8 cellular contexts compared by ENCODE assay signal in the genomic region with DNA sequence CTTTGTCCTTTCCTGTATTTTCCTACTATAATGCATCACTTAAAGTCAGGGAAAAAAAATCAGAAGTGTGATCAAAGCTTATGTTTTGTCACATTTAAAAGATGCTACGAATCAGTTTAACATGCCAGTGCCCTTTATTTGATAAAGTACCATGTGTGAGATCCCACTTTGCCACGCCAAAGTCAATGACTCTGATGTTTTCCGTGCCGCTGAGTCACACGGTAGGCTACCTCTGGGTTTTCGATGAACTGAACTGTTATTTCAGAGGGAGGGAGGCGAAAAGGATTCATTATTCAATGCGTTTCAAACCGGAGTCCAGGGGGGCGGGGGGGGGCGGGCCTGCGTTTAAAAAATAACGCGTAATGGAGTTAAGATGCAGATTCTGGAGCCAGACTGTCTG.
DNase-seq lines count a peak whose midpoint lies in the region; ATAC-seq, FAIRE-seq and TF ChIP-seq lines count a peak whose summit lies in the region.

No MANE protein-coding gene starts in this region.

- peak overlapping the region; percentile 79 for H3K4me2 ChIP-seq in keratinocyte (ENCODE audit: control insufficient read depth, extremely low read depth, insufficient read depth, low read depth, low read length)

- H3K4me1 Mint-ChIP-seq in activated T-helper 17 cell treated with anti-CD3 and anti-CD28 coated beads, Interleukin-2, amount 50 U/mL, for 72 hours = no peaks in the 10 kb centered on the region

- TF ChIP-seq CTCF in keratinocyte (optimal IDR thresholded peaks at IDR 0.05 in 1 of 3, IDR thresholded peaks at IDR 0.05 in 1 of 3, conservative IDR thresholded peaks at IDR 0.05 in 1 of 3; ENCODE audit: extremely low read depth in 1 of 3, insufficient read depth in 2 of 3, low read length in 3 of 3) (no peak), thoracic aorta (IDR thresholded peaks at IDR 0.05) (no peak), uterus (IDR thresholded peaks at IDR 0.05) (no peak)

- DNase-seq in activated T-cell treated with anti-CD3 and anti-CD28 coated beads for 24 hours (ENCODE audit: low read depth) (peak; percentile 3), keratinocyte (ENCODE audit: low read depth, low spot score) (no peak), thoracic aorta (ENCODE audit: low spot score) (no peak), uterus (no peak), DMS79 (lab: John Stamatoyannopoulos, UW) (no peak), NOMO-1 treated with dmso at 0.1 percent for 144 hours (lab: John Stamatoyannopoulos, UW; ENCODE audit: unreplicated experiment) (no peak)
- DNase-seq in activated T-cell treated with anti-CD3 and anti-CD28 coated beads, Interleukin-2, amount 50 U/mL, for 1 hour = no peak

- intact Hi-C loops in uterus (cut with DNase I; ENCODE audit: low total_unique reads) = no loop called here

- no peaks in the 10 kb centered on the region for H3K9me1 ChIP-seq in keratinocyte (ENCODE audit: control insufficient read depth, extremely low read depth, insufficient read depth, low read length)

- peak; percentile 56 for ATAC-seq in activated T-helper 17 cell treated with anti-CD3 and anti-CD28 coated beads, Interleukin-2, amount 50 U/mL, for 72 hours (replicated peaks)
- peak; percentile 17 for ATAC-seq in thoracic aorta (ENCODE audit: insufficient number of reproducible peaks, low FRiP score, low read depth)

- no peaks in the 10 kb centered on the region for H3K27me3 ChIP-seq in keratinocyte (ENCODE audit: control insufficient read depth, extremely low read depth, insufficient read depth, low read length)
- H3K27me3 ChIP-seq in thoracic aorta (replicated peaks; ENCODE audit: insufficient read depth) = no peaks in the 10 kb centered on the region
- no peaks in the 10 kb centered on the region for H3K27me3 ChIP-seq in uterus

- no peaks in the 10 kb centered on the region for H4K20me1 ChIP-seq in keratinocyte (ENCODE audit: control insufficient read depth, extremely low read depth, insufficient read depth, low read length)

- no peaks in the 10 kb centered on the region for H3K79me2 ChIP-seq in keratinocyte (ENCODE audit: control insufficient read depth, insufficient read depth, low read length)

- H3K4me1 ChIP-seq in keratinocyte (ENCODE audit: control insufficient read depth, extremely low read depth, insufficient read depth, low read length) (peaks cover 12% of the 10 kb centered on the region), thoracic aorta (ENCODE audit: control insufficient read depth in 1 of 2, low read depth in 2 of 2) (peaks cover 2 to 28% of the 10 kb centered on the region in 2 donors), uterus (no peaks in the 10 kb centered on the region)

- H3K9me3 ChIP-seq in keratinocyte (ENCODE audit: control insufficient read depth, low read depth, low read length) (no peaks in the 10 kb centered on the region), thoracic aorta (no peaks in the 10 kb centered on the region), uterus (no peaks in the 10 kb centered on the region)

- no peak for TF ChIP-seq POLR2A in uterus (IDR thresholded peaks at IDR 0.05)

- H3K36me3 Mint-ChIP-seq in activated T-helper 17 cell treated with anti-CD3 and anti-CD28 coated beads, Interleukin-2, amount 50 U/mL, for 72 hours (ENCODE audit: low read depth) = no peaks in the 10 kb centered on the region

- peak overlapping the region; percentile 48 for H3K9ac ChIP-seq in keratinocyte (ENCODE audit: control insufficient read depth, extremely low read depth, insufficient read depth, low read length)

- no peaks in the 10 kb centered on the region for H3K36me3 ChIP-seq in keratinocyte (ENCODE audit: control insufficient read depth in 2 of 2, extremely low read depth in 1 of 2, insufficient read depth in 2 of 2, low read length in 2 of 2)
- H3K36me3 ChIP-seq in thoracic aorta = no peaks in the 10 kb centered on the region
- H3K36me3 ChIP-seq in uterus = no peaks in the 10 kb centered on the region

- peak overlapping the region; percentile 72 for H3K4me3 Mint-ChIP-seq in activated T-helper 17 cell treated with anti-CD3 and anti-CD28 coated beads, Interleukin-2, amount 50 U/mL, for 72 hours

- H3K4me3 ChIP-seq in keratinocyte (ENCODE audit: control insufficient read depth in 2 of 3, extremely low read depth in 1 of 3, insufficient read depth in 2 of 3, low read depth in 1 of 3, low read length in 3 of 3) (peak overlapping the region; percentile 46 to 71 (median 46)), thoracic aorta (peak overlapping the region; percentile 77), uterus (peak overlapping the region in 1 of 2 donors; percentile 35)

- peaks cover 51% of the 10 kb centered on the region for H3K27me3 Mint-ChIP-seq in activated T-helper 17 cell treated with anti-CD3 and anti-CD28 coated beads, Interleukin-2, amount 50 U/mL, for 72 hours

- no peak overlapping the region for H3K27ac ChIP-seq in keratinocyte (ENCODE audit: control insufficient read depth, insufficient read depth, low read length)
- H3K27ac ChIP-seq in thoracic aorta = peak overlapping the region; percentile 53 to 70
- H3K27ac ChIP-seq in uterus = no peak overlapping the region

- dilution Hi-C loops in keratinocyte (cut with MboI; ENCODE audit: extremely low pct_ligation_motif_present, low sequenced_read_pairs) = no loop called here

- H3K27ac Mint-ChIP-seq in activated T-helper 17 cell treated with anti-CD3 and anti-CD28 coated beads, Interleukin-2, amount 50 U/mL, for 72 hours = no peak overlapping the region

- peak; percentile 51 for FAIRE-seq in keratinocyte (lab: Jason Lieb, UNC)

- H3K9me3 Mint-ChIP-seq in activated T-helper 17 cell treated with anti-CD3 and anti-CD28 coated beads, Interleukin-2, amount 50 U/mL, for 72 hours = no peaks in the 10 kb centered on the region

- peak overlapping the region; percentile 88 for H2AFZ ChIP-seq in keratinocyte (ENCODE audit: control insufficient read depth, low read length)

Comparison
In these comparisons a context has a peak if more than half of its experiments do, and no peak if none do; other contexts are left out.
1. H3K27ac ChIP-seq: peak in thoracic aorta (2 of 2); none in keratinocyte (single experiment) and uterus (0 of 2).